3 cellular contexts compared by ENCODE assay signal in the genomic region with DNA sequence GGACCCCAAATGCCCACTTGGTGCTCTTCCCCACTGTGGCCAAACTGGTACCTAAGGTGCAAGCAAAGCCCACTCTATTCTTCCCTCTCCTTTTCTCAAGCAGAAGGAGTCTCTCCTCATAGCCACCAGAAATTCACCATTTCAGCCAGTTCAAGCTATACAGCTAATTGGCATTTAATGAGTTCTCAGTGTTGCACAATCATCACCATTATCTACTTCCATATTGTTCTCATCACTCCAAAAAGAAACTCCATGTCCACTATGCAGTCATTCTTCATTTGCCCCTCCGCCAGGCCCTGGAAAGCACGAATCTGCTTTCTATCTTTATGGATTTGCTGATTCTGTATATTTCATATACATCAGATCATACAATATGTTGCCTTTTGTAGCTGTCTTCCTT.
TF ChIP-seq lines count a peak whose summit lies in the region.

No MANE protein-coding gene starts in this region.

TF ChIP-seq in IMR-90, 13 proteins besides CTCF, POLR2A, EP300 and RAD21:
- TF ChIP-seq, protein P1, sequence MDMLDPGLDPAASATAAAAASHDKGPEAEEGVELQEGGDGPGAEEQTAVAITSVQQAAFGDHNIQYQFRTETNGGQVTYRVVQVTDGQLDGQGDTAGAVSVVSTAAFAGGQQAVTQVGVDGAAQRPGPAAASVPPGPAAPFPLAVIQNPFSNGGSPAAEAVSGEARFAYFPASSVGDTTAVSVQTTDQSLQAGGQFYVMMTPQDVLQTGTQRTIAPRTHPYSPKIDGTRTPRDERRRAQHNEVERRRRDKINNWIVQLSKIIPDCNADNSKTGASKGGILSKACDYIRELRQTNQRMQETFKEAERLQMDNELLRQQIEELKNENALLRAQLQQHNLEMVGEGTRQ (IDR thresholded peaks at IDR 0.05; ENCODE audit: low read depth, low read length) = no peak
- peak; percentile 75 for TF ChIP-seq CEBPB (IDR thresholded peaks at IDR 0.05; ENCODE audit: low read depth, low read length)

TF ChIP-seq in Ishikawa, 13 proteins besides CTCF, POLR2A, EP300 and RAD21:
- no peak for TF ChIP-seq YY1 (IDR thresholded peaks at IDR 0.05; ENCODE audit: low read depth)
- 0 out of 2 replicates have a peak, but pooled peaks have one; percentile 28 for TF ChIP-seq CEBPB (IDR thresholded peaks at IDR 0.05)
TF ChIP-seq in Ishikawa: peak in this region for 1.

TF ChIP-seq in K562, 482 proteins besides CTCF, POLR2A, EP300 and RAD21:
- TF ChIP-seq C11orf30 (IDR thresholded peaks at IDR 0.05; ENCODE audit: low read depth) = peak; percentile 19; the same call in 1 of the 2 replicates
- no peak for TF ChIP-seq ARNT (IDR thresholded peaks at IDR 0.05)
- TF ChIP-seq ZNF316 (IDR thresholded peaks at IDR 0.05) = peak; percentile 58; the same call in 1 of the 2 replicates
- TF ChIP-seq CEBPB (tag; IDR thresholded peaks at IDR 0.05) = peak; percentile 75
- no peak for TF ChIP-seq TEAD2 (tag; IDR thresholded peaks at IDR 0.05)
- 0 out of 2 replicates have a peak, but pooled peaks have one; percentile 8 for TF ChIP-seq MAFG (tag; conservative IDR thresholded peaks at IDR 0.05)
